In the genomic region with DNA sequence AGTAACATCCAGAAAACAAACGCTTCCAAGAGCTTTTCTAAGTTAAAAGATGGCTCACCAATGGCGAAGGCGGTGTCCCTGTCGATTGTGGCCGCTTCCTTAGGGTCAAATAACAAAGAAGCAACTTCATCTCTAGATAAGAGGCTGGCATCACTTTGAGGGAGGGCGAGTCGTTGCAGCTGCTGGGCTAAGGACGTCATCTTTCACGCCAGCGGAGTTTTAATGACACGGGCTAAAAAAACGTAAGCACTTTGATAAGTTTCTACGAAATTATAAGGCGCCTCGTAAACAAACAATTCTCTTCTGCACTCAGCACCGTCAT, we compare ENCODE assay signal across 8 cellular contexts. TPM values are rescaled to one million over a fixed set of nuclear protein-coding genes. Genes with fewer than 3 reads are reported as not detected.
DNase-seq lines count a peak whose midpoint lies in the region; ATAC-seq and TF ChIP-seq lines count a peak whose summit lies in the region.

No MANE protein-coding gene starts in this region.

- TF ChIP-seq CTCF in WERI-Rb-1 (IDR thresholded peaks at IDR 0.05; ENCODE audit: low read depth, low read length) (no peak), gastrocnemius medialis (IDR thresholded peaks at IDR 0.05 in 4 of 5, conservative IDR thresholded peaks at IDR 0.05 in 1 of 5) (no peak)

- peaks cover 10 to 16% of the 10 kb centered on the region in 2 donors for H3K4me1 ChIP-seq in gastrocnemius medialis

- DNase-seq in activated CD4-positive, alpha-beta T cell treated with anti-CD3 and anti-CD28 coated beads for 48 hours, result peak; percentile 36
- no peak for DNase-seq in activated CD4-positive, alpha-beta T cell treated with anti-CD3 and anti-CD28 coated beads for 4 hours
- DNase-seq in WERI-Rb-1, result no peak
- peak; percentile 15 for DNase-seq in glomerular visceral epithelial cell (ENCODE audit: extremely low spot score)
- DNase-seq in gastrocnemius medialis, result no peak

- intact Hi-C loops in gastrocnemius medialis (cut with DNase I; ENCODE audit: low total_unique reads), result loop anchor here (1.0 to 10.0 kb wide), 3 partner anchors 171 to 1099 kb away; a partner anchor contains a TSS

- H3K36me3 ChIP-seq in WERI-Rb-1 (peaks cover 34% of the 10 kb centered on the region), gastrocnemius medialis (peaks cover 0 to 22% of the 10 kb centered on the region in 2 donors)

- no peaks in the 10 kb centered on the region for H3K9me3 ChIP-seq in WERI-Rb-1 (ENCODE audit: severe bottlenecking)
- no peaks in the 10 kb centered on the region for H3K9me3 ChIP-seq in gastrocnemius medialis

- in situ Hi-C loops in gastrocnemius medialis (cut with MboI; ENCODE audit: low sequenced_read_pairs in 4 of 4), result loop anchor here in 2 of 4 donors (10.0 kb wide), 1 partner anchor 191 kb away; a partner anchor contains a TSS

- no peak for TF ChIP-seq POLR2A in gastrocnemius medialis (IDR thresholded peaks at IDR 0.05)

- no peaks in the 10 kb centered on the region for H3K27me3 ChIP-seq in WERI-Rb-1 (ENCODE audit: insufficient read depth, low read depth, severe bottlenecking)
- no peaks in the 10 kb centered on the region for H3K27me3 ChIP-seq in gastrocnemius medialis

- ATAC-seq in HG02973 (IDR thresholded peaks at IDR 0.05; ENCODE audit: unreplicated experiment), result peak; percentile 29
- no peak for ATAC-seq in gastrocnemius medialis
- no peak for ATAC-seq in HG03175 (IDR thresholded peaks at IDR 0.05; ENCODE audit: unreplicated experiment)
- ATAC-seq in HG03520 (IDR thresholded peaks at IDR 0.05; ENCODE audit: unreplicated experiment), result no peak

- H3K27ac ChIP-seq in WERI-Rb-1 (peak overlapping the region; percentile 91), gastrocnemius medialis (peak overlapping the region; percentile 87 to 94 (median 89))

- H3K4me3 ChIP-seq in WERI-Rb-1 (ENCODE audit: low read depth, low read length) (peak overlapping the region; percentile 74), gastrocnemius medialis (peak overlapping the region; percentile 75 to 88 (median 86))

RNA-seq across cellular contexts. Expression of a gene that starts 0.5 kb away (rescaled TPM):
- 10 to 100 TPM; 11.6 to 17.5 (median 15.8) TPM for total RNA-seq in gastrocnemius medialis

Comparison
In these comparisons a context has a peak if more than half of its experiments do, and no peak if none do; other contexts are left out.
1. DNase-seq: peak in activated CD4-positive, alpha-beta T cell treated with anti-CD3 and anti-CD28 coated beads for 48 hours (single experiment) and glomerular visceral epithelial cell (single experiment); none in activated CD4-positive, alpha-beta T cell treated with anti-CD3 and anti-CD28 coated beads for 4 hours (0 of 2), WERI-Rb-1 (single experiment) and gastrocnemius medialis (0 of 2).